In genomic region chr3:163946785-163947184, GRCh38 we compare ENCODE assay signal across 39 cellular contexts.
"Had no signal": no experiment of that assay in that cellular context is flagged by ENCODE, and none has a peak within 500 bp of the region (broad histone marks: within the 10 kb centered on the region; RNA-seq: fewer than 3 reads in every experiment).

No MANE protein-coding gene starts in this region.

- H3K27ac Mint-ChIP-seq: activated naive CD4-positive, alpha-beta T cell treated with anti-CD3 and anti-CD28 coated beads for 36 hours; activated naive CD4-positive, alpha-beta T cell treated with anti-CD3 and anti-CD28 coated beads, Interleukin-2, amount 10 ng/mL, durations not matched to agents 7 days and 5 days; activated naive CD4-positive, alpha-beta T cell treated with anti-CD3 and anti-CD28 coated beads, Interleukin-2, amount 50 U/mL, for 24 hours; activated naive CD4-positive, alpha-beta T cell treated with anti-CD3 and anti-CD28 coated beads, Interleukin-2, amount 50 U/mL, for 72 hours; activated naive CD8-positive, alpha-beta T cell; activated naive CD8-positive, alpha-beta T cell treated with anti-CD3 and anti-CD28 coated beads for 36 hours; activated naive CD8-positive, alpha-beta T cell treated with anti-CD3 and anti-CD28 coated beads, Interleukin-2, amount 10 ng/mL, durations not matched to agents 7 days and 5 days; activated naive CD8-positive, alpha-beta T cell treated with anti-CD3 and anti-CD28 coated beads, Interleukin-2, amount 50 U/mL, for 24 hours; activated T-cell treated with anti-CD3 and anti-CD28 coated beads, Interleukin-2, amount 50 U/mL, for 24 hours; activated T-cell treated with anti-CD3 and anti-CD28 coated beads, Interleukin-2, amount 50 U/mL, for 72 hours; activated T-helper 1 cell treated with anti-CD3 and anti-CD28 coated beads, Interleukin-12 subunit alpha, Interleukin-12 subunit beta, Interleukin-2, Interleukin-4 antibody, amounts not matched to agents 30 ng/mL and 10 ng/mL and 1 ng/mL, durations not matched to agents 14 hours and 24 hours and 36 hours; activated T-helper 17 cell treated with anti-CD3 and anti-CD28 coated beads, Interleukin-2, amount 50 U/mL, for 72 hours; activated T-helper 2 cell treated with anti-CD3 and anti-CD28 coated beads, Interferon-gamma antibody, Interleukin-2, Interleukin-4, amounts not matched to agents 10 μg/mL and 5 μg/mL and 100 μg/mL, durations not matched to agents 14 hours and 24 hours and 36 hours; brain had no signal

- H3K4me1 ChIP-seq: adrenal gland, ascending aorta, body of pancreas, breast epithelium had no signal

- H3K4me3 Mint-ChIP-seq: activated naive CD4-positive, alpha-beta T cell treated with anti-CD3 and anti-CD28 coated beads for 36 hours; activated naive CD4-positive, alpha-beta T cell treated with anti-CD3 and anti-CD28 coated beads, Interleukin-2, amount 10 ng/mL, durations not matched to agents 7 days and 5 days; activated naive CD4-positive, alpha-beta T cell treated with anti-CD3 and anti-CD28 coated beads, Interleukin-2, amount 50 U/mL, for 24 hours; activated naive CD8-positive, alpha-beta T cell; activated naive CD8-positive, alpha-beta T cell treated with anti-CD3 and anti-CD28 coated beads for 36 hours; activated naive CD8-positive, alpha-beta T cell treated with anti-CD3 and anti-CD28 coated beads, Interleukin-2, amount 10 ng/mL, durations not matched to agents 7 days and 5 days; activated naive CD8-positive, alpha-beta T cell treated with anti-CD3 and anti-CD28 coated beads, Interleukin-2, amount 50 U/mL, for 24 hours; activated T-cell treated with anti-CD3 and anti-CD28 coated beads, Interleukin-2, amount 50 U/mL, for 24 hours; activated T-cell treated with anti-CD3 and anti-CD28 coated beads, Interleukin-2, amount 50 U/mL, for 4 hours; activated T-cell treated with anti-CD3 and anti-CD28 coated beads, Interleukin-2, amount 50 U/mL, for 72 hours; activated T-helper 1 cell treated with anti-CD3 and anti-CD28 coated beads, Interleukin-12 subunit alpha, Interleukin-12 subunit beta, Interleukin-2, Interleukin-4 antibody, amounts not matched to agents 30 ng/mL and 10 ng/mL and 1 ng/mL, durations not matched to agents 14 hours and 24 hours and 36 hours; activated T-helper 17 cell treated with anti-CD3 and anti-CD28 coated beads, Interleukin-2, amount 50 U/mL, for 72 hours; brain; central memory CD8-positive, alpha-beta T cell had no signal

- H3K9me3 ChIP-seq: adrenal gland, ascending aorta, body of pancreas, breast epithelium had no signal

- H3K4me3 ChIP-seq: adrenal gland, ascending aorta, body of pancreas, breast epithelium, cardiac muscle cell had no signal

- DNase-seq: activated effector memory CD4-positive, alpha-beta T cell treated with anti-CD3 and anti-CD28 coated beads, Interleukin-2, amount 50 U/mL, for 16 hours; activated effector memory CD4-positive, alpha-beta T cell treated with Interleukin-2 at 50 U/mL for 16 hours; activated gamma-delta T cell; activated gamma-delta T cell treated with Interleukin-2 at 50 U/mL for 16 hours; activated naive CD4-positive, alpha-beta T cell; activated naive CD4-positive, alpha-beta T cell treated with anti-CD3 and anti-CD28 coated beads for 36 hours; activated naive CD4-positive, alpha-beta T cell treated with anti-CD3 and anti-CD28 coated beads, Interleukin-2, amount 10 ng/mL, durations not matched to agents 7 days and 5 days; activated naive CD4-positive, alpha-beta T cell treated with anti-CD3 and anti-CD28 coated beads, Interleukin-2, amount 50 U/mL, for 16 hours; activated naive CD4-positive, alpha-beta T cell treated with Interleukin-2 at 50 U/mL for 16 hours; activated naive CD8-positive, alpha-beta T cell treated with anti-CD3 and anti-CD28 coated beads for 36 hours; activated naive CD8-positive, alpha-beta T cell treated with anti-CD3 and anti-CD28 coated beads, Interleukin-2, amount 10 ng/mL, durations not matched to agents 7 days and 5 days; activated naive CD8-positive, alpha-beta T cell treated with anti-CD3 and anti-CD28 coated beads, Interleukin-2, amount 50 U/mL, for 24 hours; activated T-cell treated with anti-CD3 and anti-CD28 coated beads, Interleukin-2, amount 50 U/mL, for 24 hours; activated T-cell treated with anti-CD3 and anti-CD28 coated beads, Interleukin-2, amount 50 U/mL, for 4 hours; activated T-cell treated with anti-CD3 and anti-CD28 coated beads, Interleukin-2, amount 50 U/mL, for 48 hours; activated T-cell treated with anti-CD3 and anti-CD28 coated beads, Interleukin-2, amount 50 U/mL, for 72 hours; adrenal gland; amygdala; anterior cingulate cortex; aorta; body of pancreas; brain microvascular endothelial cell; caudate nucleus; central memory CD4-positive, alpha-beta T cell; cerebellar nuclear complex had no signal

- H3K36me3 ChIP-seq: adrenal gland, ascending aorta, brain microvascular endothelial cell, cardiac muscle cell had no signal

- H3K27ac ChIP-seq: adrenal gland, ascending aorta, body of pancreas, brain microvascular endothelial cell, breast epithelium, cardiac muscle cell had no signal

- H3K36me3 Mint-ChIP-seq: activated naive CD4-positive, alpha-beta T cell treated with anti-CD3 and anti-CD28 coated beads, Interleukin-2, amount 10 ng/mL, durations not matched to agents 7 days and 5 days; activated naive CD4-positive, alpha-beta T cell treated with anti-CD3 and anti-CD28 coated beads, Interleukin-2, amount 50 U/mL, for 24 hours; activated naive CD4-positive, alpha-beta T cell treated with anti-CD3 and anti-CD28 coated beads, Interleukin-2, amount 50 U/mL, for 72 hours; activated naive CD8-positive, alpha-beta T cell; activated naive CD8-positive, alpha-beta T cell treated with anti-CD3 and anti-CD28 coated beads for 36 hours; activated naive CD8-positive, alpha-beta T cell treated with anti-CD3 and anti-CD28 coated beads, Interleukin-2, amount 10 ng/mL, durations not matched to agents 7 days and 5 days; brain had no signal

- H3K4me1 Mint-ChIP-seq: activated naive CD4-positive, alpha-beta T cell treated with anti-CD3 and anti-CD28 coated beads, Interleukin-2, amount 10 ng/mL, durations not matched to agents 7 days and 5 days; activated naive CD4-positive, alpha-beta T cell treated with anti-CD3 and anti-CD28 coated beads, Interleukin-2, amount 50 U/mL, for 24 hours; activated naive CD8-positive, alpha-beta T cell treated with anti-CD3 and anti-CD28 coated beads for 36 hours; activated naive CD8-positive, alpha-beta T cell treated with anti-CD3 and anti-CD28 coated beads, Interleukin-2, amount 10 ng/mL, durations not matched to agents 7 days and 5 days; activated naive CD8-positive, alpha-beta T cell treated with anti-CD3 and anti-CD28 coated beads, Interleukin-2, amount 50 U/mL, for 24 hours; activated T-helper 17 cell treated with anti-CD3 and anti-CD28 coated beads, Interleukin-2, amount 50 U/mL, for 72 hours; brain; central memory CD8-positive, alpha-beta T cell had no signal

- FAIRE-seq: astrocyte, bronchial epithelial cell, colon had no signal

- H3K27me3 Mint-ChIP-seq: activated naive CD4-positive, alpha-beta T cell treated with anti-CD3 and anti-CD28 coated beads, Interleukin-2, amount 10 ng/mL, durations not matched to agents 7 days and 5 days; activated naive CD4-positive, alpha-beta T cell treated with anti-CD3 and anti-CD28 coated beads, Interleukin-2, amount 50 U/mL, for 24 hours; activated naive CD8-positive, alpha-beta T cell; activated naive CD8-positive, alpha-beta T cell treated with anti-CD3 and anti-CD28 coated beads for 36 hours; activated naive CD8-positive, alpha-beta T cell treated with anti-CD3 and anti-CD28 coated beads, Interleukin-2, amount 10 ng/mL, durations not matched to agents 7 days and 5 days; activated naive CD8-positive, alpha-beta T cell treated with anti-CD3 and anti-CD28 coated beads, Interleukin-2, amount 50 U/mL, for 24 hours; activated T-cell treated with anti-CD3 and anti-CD28 coated beads, Interleukin-2, amount 50 U/mL, for 24 hours; activated T-helper 17 cell treated with anti-CD3 and anti-CD28 coated beads, Interleukin-2, amount 50 U/mL, for 72 hours; central memory CD8-positive, alpha-beta T cell had no signal

- ATAC-seq: activated naive CD4-positive, alpha-beta T cell treated with anti-CD3 and anti-CD28 coated beads, Interleukin-2, amount 50 U/mL, for 72 hours; activated naive CD8-positive, alpha-beta T cell treated with anti-CD3 and anti-CD28 coated beads, Interleukin-2, amount 50 U/mL, for 24 hours; activated T-cell treated with anti-CD3 and anti-CD28 coated beads, Interleukin-2, amount 50 U/mL, for 4 hours; activated T-cell treated with anti-CD3 and anti-CD28 coated beads, Interleukin-2, amount 50 U/mL, for 72 hours; activated T-helper 17 cell treated with anti-CD3 and anti-CD28 coated beads, Interleukin-2, amount 50 U/mL, for 72 hours; body of pancreas had no signal
